In the genomic region with DNA sequence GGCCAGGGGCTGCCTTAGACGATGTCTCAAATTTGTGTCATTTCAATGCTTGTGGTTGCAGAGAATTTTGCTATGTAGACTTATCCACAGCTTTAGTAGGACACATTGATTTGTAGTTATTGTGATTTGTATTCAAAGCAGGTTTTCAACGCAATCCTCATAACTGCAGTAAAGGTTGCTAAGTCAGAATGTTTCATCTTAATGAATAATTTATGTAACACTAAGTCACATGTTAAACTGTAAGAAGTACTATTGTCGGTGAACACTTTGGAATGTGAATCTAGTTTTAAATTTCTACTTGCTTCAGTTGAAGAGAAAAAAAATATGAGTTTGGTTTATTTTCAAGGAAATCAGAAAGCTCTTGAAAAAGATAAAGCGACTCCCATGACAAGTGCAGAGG, we compare ENCODE assay signal across 1 cellular context.
TF ChIP-seq lines count a peak whose summit lies in the region.

No MANE protein-coding gene starts in this region.

TF ChIP-seq in H1, 55 proteins besides CTCF, POLR2A, EP300 and RAD21:
- no peak for TF ChIP-seq SP4 (IDR thresholded peaks at IDR 0.05; ENCODE audit: low read length)
- TF ChIP-seq TCF12 (IDR thresholded peaks at IDR 0.05; ENCODE audit: low read depth, low read length), result no peak
- no peak for TF ChIP-seq SP2 (IDR thresholded peaks at IDR 0.05; ENCODE audit: low read length)
- TF ChIP-seq, protein P1, sequence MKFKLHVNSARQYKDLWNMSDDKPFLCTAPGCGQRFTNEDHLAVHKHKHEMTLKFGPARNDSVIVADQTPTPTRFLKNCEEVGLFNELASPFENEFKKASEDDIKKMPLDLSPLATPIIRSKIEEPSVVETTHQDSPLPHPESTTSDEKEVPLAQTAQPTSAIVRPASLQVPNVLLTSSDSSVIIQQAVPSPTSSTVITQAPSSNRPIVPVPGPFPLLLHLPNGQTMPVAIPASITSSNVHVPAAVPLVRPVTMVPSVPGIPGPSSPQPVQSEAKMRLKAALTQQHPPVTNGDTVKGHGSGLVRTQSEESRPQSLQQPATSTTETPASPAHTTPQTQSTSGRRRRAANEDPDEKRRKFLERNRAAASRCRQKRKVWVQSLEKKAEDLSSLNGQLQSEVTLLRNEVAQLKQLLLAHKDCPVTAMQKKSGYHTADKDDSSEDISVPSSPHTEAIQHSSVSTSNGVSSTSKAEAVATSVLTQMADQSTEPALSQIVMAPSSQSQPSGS (IDR thresholded peaks at IDR 0.05; ENCODE audit: low read length), result no peak
- no peak for TF ChIP-seq CBX8 (IDR thresholded peaks at IDR 0.05; ENCODE audit: borderline replicate concordance, low read depth, low read length)
- no peak for TF ChIP-seq BACH1 (IDR thresholded peaks at IDR 0.05; ENCODE audit: low read length)
- no peak for TF ChIP-seq SAP30 (IDR thresholded peaks at IDR 0.05; ENCODE audit: insufficient read depth, insufficient replicate concordance, low read length)
- TF ChIP-seq ASH2L (IDR thresholded peaks at IDR 0.05; ENCODE audit: low read length), result no peak
- TF ChIP-seq SUZ12 (IDR thresholded peaks at IDR 0.05; ENCODE audit: low read length), result no peak
- no peak for TF ChIP-seq EZH2 (IDR thresholded peaks at IDR 0.05; ENCODE audit: low read depth, low read length, severe bottlenecking)
- no peak for TF ChIP-seq CREB1 (IDR thresholded peaks at IDR 0.05)
